Comparison of ENCODE assay signal across 13 cellular contexts in genomic region chr11:114083256-114084252, GRCh38. TPM values are rescaled to one million over a fixed set of nuclear protein-coding genes. Genes with fewer than 3 reads are reported as not detected.
DNase-seq lines count a peak whose midpoint lies in the region; ATAC-seq and TF ChIP-seq lines count a peak whose summit lies in the region.
"Had no signal": no experiment of that assay in that cellular context is flagged by ENCODE, and none has a peak within 500 bp of the region (broad histone marks: within the 10 kb centered on the region; RNA-seq: fewer than 3 reads in every experiment).

No MANE protein-coding gene starts in this region.

- H3K4me1 Mint-ChIP-seq in MCF 10A (ENCODE audit: insufficient read depth, unreplicated experiment) (peaks cover 84% of the 10 kb centered on the region), activated B cell treated with CpG ODN at 0.5 μM for 24 hours (peaks cover 25% of the 10 kb centered on the region)

- H3K27ac ChIP-seq in mammary epithelial cell (ENCODE audit: insufficient read depth, low read depth, low read length) (no peak overlapping the region), uterus (peak overlapping the region; percentile 1 to 36)

- H2AFZ ChIP-seq in mammary epithelial cell (ENCODE audit: low read depth, low read length), result no peak overlapping the region

- no peak for TF ChIP-seq CTCF in MCF 10A (IDR thresholded peaks at IDR 0.05; ENCODE audit: unreplicated experiment)
- no peak for TF ChIP-seq CTCF in mammary epithelial cell (conservative IDR thresholded peaks at IDR 0.05 in 1 of 2, IDR thresholded peaks at IDR 0.05 in 1 of 2; ENCODE audit: extremely low read depth in 1 of 2, insufficient read depth in 1 of 2, low read depth in 1 of 2, low read length in 2 of 2)
- TF ChIP-seq CTCF in activated B cell treated with CpG ODN at 0.5 μM for 24 hours (IDR thresholded peaks at IDR 0.05), result no peak
- no peak for TF ChIP-seq CTCF in uterus (IDR thresholded peaks at IDR 0.05)
- TF ChIP-seq CTCF in GM13977 (IDR thresholded peaks at IDR 0.05; ENCODE audit: extremely low read depth, insufficient read depth, missing control alignments), result no peak

- peak; percentile 31 for ATAC-seq in activated B cell treated with CpG ODN at 0.5 μM for 24 hours (ENCODE audit: low read depth)

- dilution Hi-C loops in mammary epithelial cell (cut with HindIII; ENCODE audit: low sequenced_read_pairs), result no loop called here

- H3K27me3 ChIP-seq in mammary epithelial cell (ENCODE audit: insufficient read depth, low read length) (no peaks in the 10 kb centered on the region), uterus (no peaks in the 10 kb centered on the region)
- H3K27me3 ChIP-seq: tibial nerve had no signal

- TF ChIP-seq POLR2A in uterus (IDR thresholded peaks at IDR 0.05), result no peak

- CTCF ChIA-PET in MCF 10A (lab: Yijun Ruan, JAX), result interaction anchor here (0.8 to 1.2 kb wide), 2 partner anchors 31 to 179 kb away, joined by 3 read pairs; no protein-coding TSS in a partner anchor
- CTCF ChIA-PET in mammary epithelial cell (lab: Charles Lee; ENCODE audit: low non-redundant PET), result no interaction called here
- CTCF ChIA-PET in activated B cell treated with CpG ODN at 0.5 μM for 24 hours (lab: Charles Lee), result interaction anchor here (1.3 kb wide), 1 partner anchor 179 kb away, joined by 4 read pairs; no protein-coding TSS in a partner anchor
- CTCF ChIA-PET in HEK293T (lab: Yijun Ruan, JAX), result interaction anchor here (1.0 kb wide), 1 partner anchor 48 kb away, joined by 3 read pairs; no protein-coding TSS in a partner anchor

- H3K4me3 ChIP-seq in mammary epithelial cell (replicated peaks in 1 of 3; ENCODE audit: insufficient read depth in 1 of 3, low read depth in 2 of 3, low read length in 3 of 3) (no peak overlapping the region), uterus (no peak overlapping the region)
- H3K4me3 ChIP-seq: tibial nerve had no signal

- peak overlapping the region; percentile 46 for H3K27ac Mint-ChIP-seq in MCF 10A (ENCODE audit: low read depth, unreplicated experiment)
- H3K27ac Mint-ChIP-seq in activated B cell treated with CpG ODN at 0.5 μM for 24 hours, result no peak overlapping the region
- H3K27ac Mint-ChIP-seq: IgD-negative memory B cell, mesothelial cell of epicardium had no signal

- no peaks in the 10 kb centered on the region for H3K79me2 ChIP-seq in mammary epithelial cell (ENCODE audit: insufficient read depth, low read length)

- H3K9ac ChIP-seq in mammary epithelial cell (ENCODE audit: insufficient read depth, low read length), result no peak overlapping the region

- no peak overlapping the region for H3K4me3 Mint-ChIP-seq in MCF 10A (ENCODE audit: unreplicated experiment)
- H3K4me3 Mint-ChIP-seq in activated B cell treated with CpG ODN at 0.5 μM for 24 hours, result peak overlapping the region; percentile 36
- H3K4me3 Mint-ChIP-seq: mesothelial cell of epicardium had no signal

- BruUV-seq in MCF 10A (replicated peaks; lab: Mats Ljungman, UMichigan) (no TSS peak), mammary epithelial cell (replicated peaks; lab: Mats Ljungman, UMichigan) (no TSS peak)

- no peak overlapping the region for H3K4me2 ChIP-seq in mammary epithelial cell (ENCODE audit: insufficient read depth, low read depth, low read length)

- H3K9me3 ChIP-seq in mammary epithelial cell (replicated peaks; ENCODE audit: insufficient read depth, low read length) (no peaks in the 10 kb centered on the region), uterus (no peaks in the 10 kb centered on the region)
- H3K9me3 ChIP-seq: tibial nerve had no signal

- peaks cover 100% of the 10 kb centered on the region for H3K36me3 Mint-ChIP-seq in MCF 10A (ENCODE audit: insufficient read depth, unreplicated experiment)
- no peaks in the 10 kb centered on the region for H3K36me3 Mint-ChIP-seq in activated B cell treated with CpG ODN at 0.5 μM for 24 hours (ENCODE audit: low read depth)
- H3K36me3 Mint-ChIP-seq: mesothelial cell of epicardium had no signal

- H3K9me3 Mint-ChIP-seq in MCF 10A (ENCODE audit: unreplicated experiment) (no peaks in the 10 kb centered on the region), activated B cell treated with CpG ODN at 0.5 μM for 24 hours (no peaks in the 10 kb centered on the region)
- H3K9me3 Mint-ChIP-seq: IgD-negative memory B cell, mesothelial cell of epicardium had no signal

- in situ Hi-C loops in mammary epithelial cell (cut with MboI; ENCODE audit: low sequenced_read_pairs in 2 of 2) (no loop called here), GM13977 (cut with MboI; ENCODE audit: low pct_unique_long_range_greater_than_20kb, low sequenced_read_pairs, unreplicated experiment) (no loop called here)

- DNase-seq in MCF 10A (ENCODE audit: unreplicated experiment) (no peak), mammary epithelial cell (no peak), activated B cell treated with CpG ODN at 0.5 μM for 24 hours (no peak), mesenteric fat pad (ENCODE audit: low spot score) (peak; percentile 68), uterus (no peak), epidermal melanocyte (ENCODE audit: insufficient read length, low spot score) (no peak), HEK293T (ENCODE audit: extremely low spot score) (no peak), GM13977 (ENCODE audit: low spot score) (no peak)
- DNase-seq: NCI-H2171 had no signal

- no peaks in the 10 kb centered on the region for H3K27me3 Mint-ChIP-seq in MCF 10A (ENCODE audit: insufficient read depth, unreplicated experiment)
- H3K27me3 Mint-ChIP-seq in activated B cell treated with CpG ODN at 0.5 μM for 24 hours, result peaks cover 34% of the 10 kb centered on the region

- no peaks in the 10 kb centered on the region for H4K20me1 ChIP-seq in mammary epithelial cell (ENCODE audit: insufficient read depth, low read length)

- H3K4me1 ChIP-seq in mammary epithelial cell (ENCODE audit: insufficient read depth, low read length), result no peaks in the 10 kb centered on the region
- H3K4me1 ChIP-seq in uterus, result peaks cover 14 to 50% of the 10 kb centered on the region in 2 donors

- POLR2A ChIA-PET in MCF 10A (lab: Yijun Ruan, JAX) (interaction anchor here (0.6 to 1.6 kb wide), 9 partner anchors 12 to 114 kb away, joined by 3 to 5 read pairs (median 3); partner anchors contain the start of gene ZBTB16), activated B cell treated with CpG ODN at 0.5 μM for 24 hours (lab: Charles Lee) (no interaction called here), HEK293T (lab: Yijun Ruan, JAX) (interaction anchor here (0.8 kb wide), 2 partner anchors 28 to 59 kb away, joined by 3 read pairs; no protein-coding TSS in a partner anchor)

- H3K36me3 ChIP-seq in mammary epithelial cell (ENCODE audit: insufficient read depth, low read length) (no peaks in the 10 kb centered on the region), uterus (no peaks in the 10 kb centered on the region)

- intact Hi-C loops in MCF 10A (cut with micrococcal nuclease), result loop anchor here (5.0 kb wide), 1 partner anchor 79 kb away; no protein-coding TSS in a partner anchor
- intact Hi-C loops in mammary epithelial cell (cut with micrococcal nuclease), result no loop called here
- intact Hi-C loops in activated B cell treated with CpG ODN at 0.5 μM for 24 hours (cut with micrococcal nuclease), result no loop called here
- intact Hi-C loops in uterus (cut with DNase I; ENCODE audit: low total_unique reads), result no loop called here

- 92% methylated on average over 11 of the region's 12 CpGs for WGBS in mammary epithelial cell (ENCODE audit: low coverage, missing lambda C conversion rate)

TF ChIP-seq in HEK293T, 16 proteins besides CTCF, POLR2A, EP300 and RAD21:
- TF ChIP-seq ARNT (IDR thresholded peaks at IDR 0.05) (no peak), HDGF (IDR thresholded peaks at IDR 0.05; ENCODE audit: borderline replicate concordance) (no peak), ZNF384 (IDR thresholded peaks at IDR 0.05) (no peak), SUZ12 (IDR thresholded peaks at IDR 0.05) (no peak), BHLHE40 (IDR thresholded peaks at IDR 0.05; ENCODE audit: borderline replicate concordance) (no peak), CTBP1 (IDR thresholded peaks at IDR 0.05; ENCODE audit: borderline replicate concordance) (no peak), FOXK2 (IDR thresholded peaks at IDR 0.05) (no peak), PKNOX1 (IDR thresholded peaks at IDR 0.05) (no peak), TARDBP (IDR thresholded peaks at IDR 0.05) (no peak), LEF1 (IDR thresholded peaks at IDR 0.05; ENCODE audit: borderline replicate concordance) (no peak), SP1 (IDR thresholded peaks at IDR 0.05) (no peak), L3MBTL2 (conservative IDR thresholded peaks at IDR 0.05) (no peak), NFRKB (IDR thresholded peaks at IDR 0.05) (no peak), FOXA1 (IDR thresholded peaks at IDR 0.05) (no peak)
TF ChIP-seq in HEK293T: peak in this region for 0.

RNA-seq across cellular contexts. Expression of gene ZBTB16, which starts 24.0 kb away (rescaled TPM):
- total RNA-seq in MCF 10A (2022), result 70.4 and 75.3 TPM in 2 replicates
- total RNA-seq in mammary epithelial cell, result 10 to 100 TPM in 1 of 2 donors, 1 to 10 TPM in 1; 1.6 to 20.2 TPM
- polyA plus RNA-seq in mammary epithelial cell, result 0.48 TPM
- 1.7 TPM for polyA minus RNA-seq in mammary epithelial cell
- 1.3 and 2.5 TPM in 2 replicates for total RNA-seq in activated B cell treated with CpG ODN at 0.5 μM for 24 hours
- 196 TPM for total RNA-seq in mesenteric fat pad
- 100 to 1,000 TPM in 3 of 4 donors, 10 to 100 TPM in 1; 25.5 to 302 (median 151) TPM for total RNA-seq in uterus
- total RNA-seq: mesothelial cell of epicardium had no signal
- polyA plus RNA-seq: AG04450 had no signal
